In the genomic region with DNA sequence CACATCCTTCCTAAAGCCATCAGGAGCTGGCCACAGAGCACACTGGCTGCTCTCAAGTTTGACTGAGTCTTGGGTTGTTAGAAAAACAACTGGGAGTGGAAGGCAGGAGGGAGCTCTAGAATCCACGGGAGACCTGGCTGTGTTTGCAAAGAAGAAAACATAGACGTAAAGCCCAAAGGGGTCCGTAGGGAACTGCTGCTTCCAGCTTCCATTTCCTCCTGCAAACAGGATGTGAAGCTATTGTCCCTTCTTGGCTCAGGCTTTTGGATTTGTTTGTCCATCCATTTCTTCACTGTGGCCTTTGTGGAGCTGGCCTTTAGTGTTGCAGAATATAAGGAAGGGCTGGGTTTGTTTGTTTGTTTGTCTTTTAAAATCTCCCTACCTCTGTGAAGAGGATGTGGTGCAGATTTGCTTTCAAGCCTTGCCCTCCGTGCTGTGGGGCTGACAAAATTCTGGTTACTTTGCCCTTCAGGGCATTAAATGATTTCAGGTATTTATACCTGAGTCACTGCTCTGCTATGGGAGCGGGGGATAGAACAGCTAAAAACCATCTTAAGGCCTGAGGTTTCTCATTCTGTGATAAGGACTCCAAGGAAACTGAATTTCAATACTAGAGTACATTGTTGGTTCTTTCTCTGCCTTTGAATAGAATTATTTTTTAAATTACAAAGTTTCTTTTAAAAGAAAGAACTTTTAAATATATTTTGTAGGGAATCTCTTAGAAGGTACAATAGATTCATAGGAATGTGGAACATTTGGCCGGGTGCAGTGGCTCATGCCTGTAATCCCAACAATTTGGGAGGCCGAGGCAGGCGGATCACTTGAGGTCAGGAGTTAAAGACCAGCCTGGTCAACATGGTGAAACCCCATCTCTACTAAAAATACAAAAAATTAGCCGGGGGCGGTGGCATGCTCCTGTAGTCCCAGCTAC, we compare ENCODE assay signal across 1 cellular context.
TF ChIP-seq lines count a peak whose summit lies in the region.

No MANE protein-coding gene starts in this region.

TF ChIP-seq in GM23338, 12 proteins besides CTCF, POLR2A, EP300 and RAD21 (continued from another document):
- TF ChIP-seq, protein P1, sequence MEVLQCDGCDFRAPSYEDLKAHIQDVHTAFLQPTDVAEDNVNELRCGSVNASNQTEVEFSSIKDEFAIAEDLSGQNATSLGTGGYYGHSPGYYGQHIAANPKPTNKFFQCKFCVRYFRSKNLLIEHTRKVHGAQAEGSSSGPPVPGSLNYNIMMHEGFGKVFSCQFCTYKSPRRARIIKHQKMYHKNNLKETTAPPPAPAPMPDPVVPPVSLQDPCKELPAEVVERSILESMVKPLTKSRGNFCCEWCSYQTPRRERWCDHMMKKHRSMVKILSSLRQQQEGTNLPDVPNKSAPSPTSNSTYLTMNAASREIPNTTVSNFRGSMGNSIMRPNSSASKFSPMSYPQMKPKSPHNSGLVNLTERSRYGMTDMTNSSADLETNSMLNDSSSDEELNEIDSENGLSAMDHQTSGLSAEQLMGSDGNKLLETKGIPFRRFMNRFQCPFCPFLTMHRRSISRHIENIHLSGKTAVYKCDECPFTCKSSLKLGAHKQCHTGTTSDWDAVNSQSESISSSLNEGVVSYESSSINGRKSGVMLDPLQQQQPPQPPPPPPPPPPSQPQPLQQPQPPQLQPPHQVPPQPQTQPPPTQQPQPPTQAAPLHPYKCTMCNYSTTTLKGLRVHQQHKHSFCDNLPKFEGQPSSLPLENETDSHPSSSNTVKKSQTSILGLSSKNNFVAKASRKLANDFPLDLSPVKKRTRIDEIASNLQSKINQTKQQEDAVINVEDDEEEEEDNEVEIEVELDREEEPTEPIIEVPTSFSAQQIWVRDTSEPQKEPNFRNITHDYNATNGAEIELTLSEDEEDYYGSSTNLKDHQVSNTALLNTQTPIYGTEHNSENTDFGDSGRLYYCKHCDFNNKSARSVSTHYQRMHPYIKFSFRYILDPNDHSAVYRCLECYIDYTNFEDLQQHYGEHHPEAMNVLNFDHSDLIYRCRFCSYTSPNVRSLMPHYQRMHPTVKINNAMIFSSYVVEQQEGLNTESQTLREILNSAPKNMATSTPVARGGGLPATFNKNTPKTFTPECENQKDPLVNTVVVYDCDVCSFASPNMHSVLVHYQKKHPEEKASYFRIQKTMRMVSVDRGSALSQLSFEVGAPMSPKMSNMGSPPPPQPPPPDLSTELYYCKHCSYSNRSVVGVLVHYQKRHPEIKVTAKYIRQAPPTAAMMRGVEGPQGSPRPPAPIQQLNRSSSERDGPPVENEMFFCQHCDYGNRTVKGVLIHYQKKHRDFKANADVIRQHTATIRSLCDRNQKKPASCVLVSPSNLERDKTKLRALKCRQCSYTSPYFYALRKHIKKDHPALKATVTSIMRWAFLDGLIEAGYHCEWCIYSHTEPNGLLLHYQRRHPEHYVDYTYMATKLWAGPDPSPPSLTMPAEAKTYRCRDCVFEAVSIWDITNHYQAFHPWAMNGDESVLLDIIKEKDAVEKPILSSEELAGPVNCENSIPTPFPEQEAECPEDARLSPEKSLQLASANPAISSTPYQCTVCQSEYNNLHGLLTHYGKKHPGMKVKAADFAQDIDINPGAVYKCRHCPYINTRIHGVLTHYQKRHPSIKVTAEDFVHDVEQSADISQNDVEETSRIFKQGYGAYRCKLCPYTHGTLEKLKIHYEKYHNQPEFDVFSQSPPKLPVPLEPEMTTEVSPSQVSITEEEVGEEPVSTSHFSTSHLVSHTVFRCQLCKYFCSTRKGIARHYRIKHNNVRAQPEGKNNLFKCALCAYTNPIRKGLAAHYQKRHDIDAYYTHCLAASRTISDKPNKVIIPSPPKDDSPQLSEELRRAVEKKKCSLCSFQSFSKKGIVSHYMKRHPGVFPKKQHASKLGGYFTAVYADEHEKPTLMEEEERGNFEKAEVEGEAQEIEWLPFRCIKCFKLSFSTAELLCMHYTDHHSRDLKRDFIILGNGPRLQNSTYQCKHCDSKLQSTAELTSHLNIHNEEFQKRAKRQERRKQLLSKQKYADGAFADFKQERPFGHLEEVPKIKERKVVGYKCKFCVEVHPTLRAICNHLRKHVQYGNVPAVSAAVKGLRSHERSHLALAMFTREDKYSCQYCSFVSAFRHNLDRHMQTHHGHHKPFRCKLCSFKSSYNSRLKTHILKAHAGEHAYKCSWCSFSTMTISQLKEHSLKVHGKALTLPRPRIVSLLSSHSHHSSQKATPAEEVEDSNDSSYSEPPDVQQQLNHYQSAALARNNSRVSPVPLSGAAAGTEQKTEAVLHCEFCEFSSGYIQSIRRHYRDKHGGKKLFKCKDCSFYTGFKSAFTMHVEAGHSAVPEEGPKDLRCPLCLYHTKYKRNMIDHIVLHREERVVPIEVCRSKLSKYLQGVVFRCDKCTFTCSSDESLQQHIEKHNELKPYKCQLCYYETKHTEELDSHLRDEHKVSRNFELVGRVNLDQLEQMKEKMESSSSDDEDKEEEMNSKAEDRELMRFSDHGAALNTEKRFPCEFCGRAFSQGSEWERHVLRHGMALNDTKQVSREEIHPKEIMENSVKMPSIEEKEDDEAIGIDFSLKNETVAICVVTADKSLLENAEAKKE (CRISPR knock-in tag; IDR thresholded peaks at IDR 0.05): no peak
- TF ChIP-seq STAT1 (IDR thresholded peaks at IDR 0.05; ENCODE audit: unreplicated experiment) (no peak), CREB1 (CRISPR knock-in tag; IDR thresholded peaks at IDR 0.05; ENCODE audit: low read depth) (no peak)
TF ChIP-seq in GM23338: peak in this region for 0.
